Comparison of ENCODE assay signal across 9 cellular contexts in the genomic region with DNA sequence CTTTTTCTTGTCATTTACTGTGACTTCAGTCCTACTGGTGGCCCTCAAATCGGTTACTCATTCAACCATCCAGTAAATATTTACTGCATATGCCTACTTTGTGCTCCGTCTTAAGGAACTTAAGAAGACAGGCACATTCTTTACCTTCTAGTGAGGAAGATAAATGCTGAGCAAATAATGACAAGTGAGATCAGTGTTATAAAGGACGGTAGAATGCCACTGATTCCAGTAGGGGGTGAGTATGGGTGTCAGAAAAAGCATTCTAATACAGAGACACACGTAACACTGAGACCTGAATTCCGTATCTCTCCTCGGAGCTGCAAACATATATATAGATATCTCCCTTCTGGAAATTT. TPM values are rescaled to one million over a fixed set of nuclear protein-coding genes. Genes with fewer than 3 reads are reported as not detected.
DNase-seq lines count a peak whose midpoint lies in the region; ATAC-seq, FAIRE-seq and TF ChIP-seq lines count a peak whose summit lies in the region.
"Had no signal": no experiment of that assay in that cellular context is flagged by ENCODE, and none has a peak within 500 bp of the region (broad histone marks: within the 10 kb centered on the region; RNA-seq: fewer than 3 reads in every experiment).

No MANE protein-coding gene starts in this region.

- FAIRE-seq in HTR-8/SVneo (lab: Jason Lieb, UNC) (no peak), K562 (lab: Jason Lieb, UNC) (no peak)
- FAIRE-seq: endometrium had no signal

- ATAC-seq in K562 (peak; percentile 39), GM18907 (IDR thresholded peaks at IDR 0.05; ENCODE audit: unreplicated experiment) (no peak)
- no peak for ATAC-seq in activated CD4-positive, CD25-positive, alpha-beta regulatory T cell treated with anti-CD3 and anti-CD28 coated beads, Interleukin-2, amount 50 U/mL, for 24 hours

- H3K79me2 ChIP-seq in K562 (ENCODE audit: control insufficient read depth, insufficient read depth, low read length), result peaks cover 29% of the 10 kb centered on the region

- 8% methylated on average over 6 of the region's 6 CpGs for WGBS in K562 (ENCODE audit: insufficient coverage, low coverage, missing lambda C conversion rate)

- TF ChIP-seq EP300 in K562 (IDR thresholded peaks at IDR 0.05; ENCODE audit: low read length), result no peak

- intact Hi-C loops in K562 (cut with micrococcal nuclease), result loop anchor here (10.0 kb wide), 1 partner anchor 290 kb away; a partner anchor contains a TSS

- no peak overlapping the region for H3K27ac ChIP-seq in K562 (ENCODE audit: extremely low read depth, low read depth, low read length)
- no peak overlapping the region for H3K27ac ChIP-seq in mucosa of rectum (ENCODE audit: low read depth in 2 of 2, low read length in 2 of 2)

- no peak for TF ChIP-seq POLR2A in K562 (conservative IDR thresholded peaks at IDR 0.05)

- no TSS peak for BruUV-seq in K562 (replicated peaks; lab: Mats Ljungman, UMichigan)

- H3K9me3 ChIP-seq in K562 (replicated peaks; ENCODE audit: control insufficient read depth, insufficient read depth, low read depth, low read length), result no peaks in the 10 kb centered on the region
- H3K9me3 ChIP-seq in mucosa of rectum (ENCODE audit: control insufficient read depth in 2 of 2, low read length in 2 of 2), result no peaks in the 10 kb centered on the region

- H3K27me3 ChIP-seq in K562 (ENCODE audit: control insufficient read depth in 2 of 2, insufficient read depth in 2 of 2, low read length in 2 of 2) (no peaks in the 10 kb centered on the region), mucosa of rectum (ENCODE audit: control insufficient read depth in 2 of 2, insufficient read depth in 2 of 2, low read length in 2 of 2) (no peaks in the 10 kb centered on the region)

- CTCF ChIA-PET in K562 (lab: Yijun Ruan, JAX; ENCODE audit: low intra/inter-chr PET ratio), result no interaction called here

- no peaks in the 10 kb centered on the region for H3K9me1 ChIP-seq in K562 (ENCODE audit: control insufficient read depth, insufficient read depth, low read length)

- H3K9ac ChIP-seq in K562 (ENCODE audit: insufficient read depth in 1 of 2, low read depth in 2 of 2, low read length in 2 of 2) (peak overlapping the region in 1 of 2 experiments; percentile 96; a peak in 1 of 4 replicates), mucosa of rectum (ENCODE audit: low read depth in 1 of 2, low read length in 2 of 2) (peak overlapping the region; percentile 90 to 91)

- H3K4me1 ChIP-seq in K562 (replicated peaks in 1 of 2; ENCODE audit: control insufficient read depth in 2 of 2, insufficient read depth in 2 of 2, low read length in 2 of 2), result peaks cover 8 to 10% of the 10 kb centered on the region in 2 experiments; a peak in 3 of 5 replicates
- peaks cover 17 to 21% of the 10 kb centered on the region in 2 donors for H3K4me1 ChIP-seq in mucosa of rectum (ENCODE audit: control insufficient read depth in 2 of 2, insufficient read depth in 2 of 2, low read length in 2 of 2)

- TF ChIP-seq RAD21 in K562 (CRISPR knock-in tag; conservative IDR thresholded peaks at IDR 0.05 in 1 of 2, IDR thresholded peaks at IDR 0.05 in 1 of 2), result no peak

- peak overlapping the region; percentile 94 for H3K4me2 ChIP-seq in K562 (ENCODE audit: insufficient read depth, low read length)

- POLR2A ChIA-PET in K562 (lab: Yijun Ruan, JAX), result interaction anchor here (1.1 kb wide), 1 partner anchor 123 kb away, joined by 4 read pairs; a partner anchor contains a TSS

- H3K4me3 ChIP-seq in K562 (peak overlapping the region; percentile 82), mucosa of rectum (ENCODE audit: low read length in 2 of 2) (peak overlapping the region; percentile 88 to 99)

- peak; percentile 35 for DNase-seq in AML-193 (lab: John Stamatoyannopoulos, UW)
- DNase-seq in HTR-8/SVneo (ENCODE audit: insufficient read length, low spot score), result peak; percentile 22
- peak in 2 of 4 experiments; percentile 42 to 45 for DNase-seq in K562 (ENCODE audit: extremely low read depth in 1 of 4, low spot score in 3 of 4)
- DNase-seq in NCI-H128 (lab: John Stamatoyannopoulos, UW; ENCODE audit: unreplicated experiment), result no peak
- no peak for DNase-seq in HUDEP-2 (lab: John Stamatoyannopoulos, UW; ENCODE audit: unreplicated experiment in 76 of 76)

- in situ Hi-C loops in K562 (cut with MboI), result no loop called here

- H2AFZ ChIP-seq in K562 (ENCODE audit: low read depth, low read length), result peak overlapping the region; percentile 94

- no peaks in the 10 kb centered on the region for H4K20me1 ChIP-seq in K562 (replicated peaks; ENCODE audit: control insufficient read depth, insufficient read depth, low read length)

- TF ChIP-seq CTCF in K562 (IDR thresholded peaks at IDR 0.05 in 2 of 3, conservative IDR thresholded peaks at IDR 0.05 in 1 of 3; ENCODE audit: insufficient read depth in 2 of 3, low read depth in 1 of 3, low read length in 3 of 3), result 0 out of 6 replicates have a peak, but pooled peaks of 2 of the 3 experiments have one; percentile 16 to 19

- H3K36me3 ChIP-seq in K562 (ENCODE audit: control insufficient read depth, insufficient read depth, low read length) (peaks cover 31% of the 10 kb centered on the region), mucosa of rectum (ENCODE audit: control insufficient read depth in 2 of 2, insufficient read depth in 2 of 2, low read length in 2 of 2) (peaks cover 6 to 19% of the 10 kb centered on the region in 2 donors)

TF ChIP-seq in K562, 482 proteins besides CTCF, POLR2A, EP300 and RAD21 (continues in another document):
- TF ChIP-seq HCFC1 (IDR thresholded peaks at IDR 0.05; ENCODE audit: low read depth, low read length), result no peak
- TF ChIP-seq, protein P1, sequence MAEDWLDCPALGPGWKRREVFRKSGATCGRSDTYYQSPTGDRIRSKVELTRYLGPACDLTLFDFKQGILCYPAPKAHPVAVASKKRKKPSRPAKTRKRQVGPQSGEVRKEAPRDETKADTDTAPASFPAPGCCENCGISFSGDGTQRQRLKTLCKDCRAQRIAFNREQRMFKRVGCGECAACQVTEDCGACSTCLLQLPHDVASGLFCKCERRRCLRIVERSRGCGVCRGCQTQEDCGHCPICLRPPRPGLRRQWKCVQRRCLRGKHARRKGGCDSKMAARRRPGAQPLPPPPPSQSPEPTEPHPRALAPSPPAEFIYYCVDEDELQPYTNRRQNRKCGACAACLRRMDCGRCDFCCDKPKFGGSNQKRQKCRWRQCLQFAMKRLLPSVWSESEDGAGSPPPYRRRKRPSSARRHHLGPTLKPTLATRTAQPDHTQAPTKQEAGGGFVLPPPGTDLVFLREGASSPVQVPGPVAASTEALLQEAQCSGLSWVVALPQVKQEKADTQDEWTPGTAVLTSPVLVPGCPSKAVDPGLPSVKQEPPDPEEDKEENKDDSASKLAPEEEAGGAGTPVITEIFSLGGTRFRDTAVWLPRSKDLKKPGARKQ (CRISPR knock-in tag; IDR thresholded peaks at IDR 0.05), result no peak
- TF ChIP-seq FOXM1 (IDR thresholded peaks at IDR 0.05; ENCODE audit: low read depth), result no peak
- no peak for TF ChIP-seq FOXM1 (CRISPR knock-in tag; IDR thresholded peaks at IDR 0.05; ENCODE audit: low read depth)

RNA-seq across cellular contexts. Expression of a gene that starts 1.6 kb away (rescaled TPM):
- 3.1 and 7.2 TPM in 2 replicates for total RNA-seq in K562 (2011; cell fraction: chromatin; rRNA removed; ENCODE audit: low replicate concordance)
- total RNA-seq in K562 (2011; cell fraction: nucleolus; rRNA removed), result 2.5 and 3.6 TPM in 2 replicates
- total RNA-seq in K562 (2011; cell fraction: nucleoplasm; rRNA removed), result 4.7 and 8.2 TPM in 2 replicates
- total RNA-seq in K562 (2014; rRNA removed) (6.0 and 7.2 TPM in 2 replicates), K562 (2014; rRNA removed; fragmentation: Illumina TruSeq; extraction: Trizol) (4.2 and 4.3 TPM in 2 replicates), K562 (2015; rRNA removed; fragmentation: Illumina TruSeq; extraction: Trizol) (4.1 and 6.4 TPM in 2 replicates), K562 (2021) (6.1 and 6.7 TPM in 2 replicates)
- polyA plus RNA-seq in K562 (2011; rRNA removed) (8.2 and 9.1 TPM in 2 replicates), K562 (2014; fragmentation: Illumina TruSeq; extraction: Trizol) (5.3 and 6.6 TPM in 2 replicates), K562 (2014; fragmentation: Nextera tagmentation; extraction: Ambion mirVana) (1 to 10 TPM; 2.8 to 5.5 TPM), K562 (2014; rRNA removed) (7.0 and 8.8 TPM in 2 replicates)
- polyA plus RNA-seq in K562 (2011; cell fraction: cytosol; rRNA removed), result 3.1 and 6.0 TPM in 2 replicates
- polyA plus RNA-seq in K562 (2011; cell fraction: nucleus; rRNA removed), result 9.4 and 10.3 TPM in 2 replicates
- polyA plus RNA-seq in K562 (2012), result 4.4 and 5.3 TPM in 2 replicates
- polyA minus RNA-seq in K562 (2011; rRNA and poly(A)+ RNA removed), result 5.0 and 7.3 TPM in 2 replicates
- polyA minus RNA-seq in K562 (2011; cell fraction: cytosol; rRNA and poly(A)+ RNA removed), result 2.3 and 2.7 TPM in 2 replicates
- 4.6 and 5.7 TPM in 2 replicates for polyA minus RNA-seq in K562 (2011; cell fraction: nucleus; rRNA and poly(A)+ RNA removed)

RNA-seq across cellular contexts. Expression of a gene that starts 38.2 kb away (rescaled TPM):
- total RNA-seq in K562 (2011; cell fraction: chromatin; rRNA removed; ENCODE audit: low replicate concordance), result 149 and 246 TPM in 2 replicates
- total RNA-seq in K562 (2011; cell fraction: nucleolus; rRNA removed), result 121 and 125 TPM in 2 replicates
- total RNA-seq in K562 (2011; cell fraction: nucleoplasm; rRNA removed), result 244 and 270 TPM in 2 replicates
- 37.4 and 42.4 TPM in 2 replicates for total RNA-seq in K562 (2014; rRNA removed)
- total RNA-seq in K562 (2014; rRNA removed; fragmentation: Illumina TruSeq; extraction: Trizol), result 63.3 and 71.5 TPM in 2 replicates
- 64.1 and 71.8 TPM in 2 replicates for total RNA-seq in K562 (2015; rRNA removed; fragmentation: Illumina TruSeq; extraction: Trizol)
- 48.6 and 54.4 TPM in 2 replicates for total RNA-seq in K562 (2021)
- 91.6 and 104 TPM in 2 replicates for polyA plus RNA-seq in K562 (2011; rRNA removed)
- 41.1 and 92.3 TPM in 2 replicates for polyA plus RNA-seq in K562 (2011; cell fraction: cytosol; rRNA removed)
- 249 and 310 TPM in 2 replicates for polyA plus RNA-seq in K562 (2011; cell fraction: nucleus; rRNA removed)
- 36.3 and 47.3 TPM in 2 replicates for polyA plus RNA-seq in K562 (2012)
- polyA plus RNA-seq in K562 (2014; fragmentation: Illumina TruSeq; extraction: Trizol), result 50.1 and 53.9 TPM in 2 replicates
- 10 to 100 TPM in 1 of 2 experiments, 1 to 10 TPM in 1; 9.3 to 11.3 TPM for polyA plus RNA-seq in K562 (2014; fragmentation: Nextera tagmentation; extraction: Ambion mirVana)
- 77.6 and 78.0 TPM in 2 replicates for polyA plus RNA-seq in K562 (2014; rRNA removed)
- 93.4 and 117 TPM in 2 replicates for polyA minus RNA-seq in K562 (2011; rRNA and poly(A)+ RNA removed)
- 21.8 and 22.7 TPM in 2 replicates for polyA minus RNA-seq in K562 (2011; cell fraction: cytosol; rRNA and poly(A)+ RNA removed)
- polyA minus RNA-seq in K562 (2011; cell fraction: nucleus; rRNA and poly(A)+ RNA removed), result 133 and 206 TPM in 2 replicates

Comparison
In these comparisons a context has a peak if more than half of its experiments do, and no peak if none do; other contexts are left out.
1. DNase-seq: peak in AML-193 (2 of 2) and HTR-8/SVneo (single experiment); none in NCI-H128 (single experiment) and HUDEP-2 (0 of 76).